ENCODE assay signal across 26 cellular contexts in the genomic region with DNA sequence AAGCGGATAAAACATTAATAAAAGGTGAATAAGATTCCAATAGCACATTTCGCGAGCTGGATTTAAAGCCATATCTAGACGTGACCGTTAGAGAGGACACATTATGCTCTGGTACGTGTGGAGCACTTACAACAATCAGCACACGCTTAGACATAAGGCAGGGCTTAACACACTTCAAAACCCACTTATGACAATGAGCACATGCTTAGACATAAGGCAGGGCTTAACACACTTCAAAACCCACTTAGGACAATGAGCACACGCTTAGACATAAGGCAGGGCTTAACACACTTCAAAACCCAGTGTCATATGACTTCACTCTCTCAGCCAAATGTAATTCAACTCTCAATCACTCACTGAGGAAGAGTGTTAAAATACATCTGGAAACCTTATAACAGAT. TPM values are rescaled to one million over a fixed set of nuclear protein-coding genes. Genes with fewer than 3 reads are reported as not detected.
DNase-seq lines count a peak whose midpoint lies in the region; FAIRE-seq and TF ChIP-seq lines count a peak whose summit lies in the region.
"Had no signal": no experiment of that assay in that cellular context is flagged by ENCODE, and none has a peak within 500 bp of the region (broad histone marks: within the 10 kb centered on the region; RNA-seq: fewer than 3 reads in every experiment).

No MANE protein-coding gene starts in this region.

- no peaks in the 10 kb centered on the region for H3K4me1 Mint-ChIP-seq in activated T-helper 2 cell treated with anti-CD3 and anti-CD28 coated beads, Interferon-gamma antibody, Interleukin-2, Interleukin-4, amounts not matched to agents 10 μg/mL and 5 μg/mL and 100 μg/mL, durations not matched to agents 14 hours and 24 hours and 36 hours (ENCODE audit: low read depth)
- H3K4me1 Mint-ChIP-seq: activated CD4-positive, alpha-beta T cell treated with anti-CD3 and anti-CD28 coated beads, Interleukin-2, amount 10 ng/mL, durations not matched to agents 24 days and 14 days; activated naive CD8-positive, alpha-beta T cell treated with anti-CD3 and anti-CD28 coated beads, Interleukin-2, amount 50 U/mL, for 24 hours; immature natural killer cell; stimulated activated effector memory CD8-positive, alpha-beta T cell treated with anti-CD3 and anti-CD28 coated beads, Interleukin-12 subunit alpha, Interleukin-12 subunit beta, amount 100 ng/mL, for 72 hours had no signal

- H3K27ac Mint-ChIP-seq in activated T-helper 2 cell treated with anti-CD3 and anti-CD28 coated beads, Interferon-gamma antibody, Interleukin-2, Interleukin-4, amounts not matched to agents 10 μg/mL and 5 μg/mL and 100 μg/mL, durations not matched to agents 14 hours and 24 hours and 36 hours, result no peak overlapping the region
- H3K27ac Mint-ChIP-seq: activated CD4-positive, alpha-beta T cell treated with anti-CD3 and anti-CD28 coated beads, Interleukin-2, amount 10 ng/mL, durations not matched to agents 24 days and 14 days; activated naive CD8-positive, alpha-beta T cell treated with anti-CD3 and anti-CD28 coated beads, Interleukin-2, amount 50 U/mL, for 24 hours; immature natural killer cell; nephron progenitor cell; stimulated activated effector memory CD8-positive, alpha-beta T cell treated with anti-CD3 and anti-CD28 coated beads, Interleukin-12 subunit alpha, Interleukin-12 subunit beta, amount 100 ng/mL, for 72 hours had no signal

- H3K36me3 Mint-ChIP-seq in activated T-helper 2 cell treated with anti-CD3 and anti-CD28 coated beads, Interferon-gamma antibody, Interleukin-2, Interleukin-4, amounts not matched to agents 10 μg/mL and 5 μg/mL and 100 μg/mL, durations not matched to agents 14 hours and 24 hours and 36 hours (ENCODE audit: low read depth), result no peaks in the 10 kb centered on the region
- H3K36me3 Mint-ChIP-seq: immature natural killer cell; stimulated activated effector memory CD8-positive, alpha-beta T cell treated with anti-CD3 and anti-CD28 coated beads, Interleukin-12 subunit alpha, Interleukin-12 subunit beta, amount 100 ng/mL, for 72 hours had no signal

- no peak overlapping the region for H3K4me3 Mint-ChIP-seq in activated T-helper 2 cell treated with anti-CD3 and anti-CD28 coated beads, Interferon-gamma antibody, Interleukin-2, Interleukin-4, amounts not matched to agents 10 μg/mL and 5 μg/mL and 100 μg/mL, durations not matched to agents 14 hours and 24 hours and 36 hours (ENCODE audit: low read depth)
- H3K4me3 Mint-ChIP-seq: activated CD4-positive, alpha-beta T cell treated with anti-CD3 and anti-CD28 coated beads, Interleukin-2, amount 10 ng/mL, durations not matched to agents 24 days and 14 days; activated naive CD8-positive, alpha-beta T cell treated with anti-CD3 and anti-CD28 coated beads, Interleukin-2, amount 50 U/mL, for 24 hours; immature natural killer cell; nephron progenitor cell; stimulated activated effector memory CD8-positive, alpha-beta T cell treated with anti-CD3 and anti-CD28 coated beads, Interleukin-12 subunit alpha, Interleukin-12 subunit beta, amount 100 ng/mL, for 72 hours had no signal

- DNase-seq in D341Med (ENCODE audit: low spot score), result peak; percentile 28
- DNase-seq in D721Med (ENCODE audit: insufficient read length, low spot score), result peak; percentile 6
- peak; percentile 96 for DNase-seq in NCI-H2107 treated with DMSO at 0.1 percent for 48 hours (lab: John Stamatoyannopoulos, UW; ENCODE audit: unreplicated experiment)
- peak; percentile 86 for DNase-seq in NCI-H82 (lab: John Stamatoyannopoulos, UW)
- no peak for DNase-seq in activated T-helper 2 cell treated with anti-CD3 and anti-CD28 coated beads, Interferon-gamma antibody, Interleukin-2, Interleukin-4, amounts not matched to agents 10 μg/mL and 5 μg/mL and 100 μg/mL, durations not matched to agents 14 hours and 24 hours and 36 hours (ENCODE audit: low spot score)
- DNase-seq in activated CD4-positive, alpha-beta T cell treated with anti-CD3 and anti-CD28 coated beads for 48 hours, result no peak
- no peak for DNase-seq in HUDEP-2 (lab: John Stamatoyannopoulos, UW; ENCODE audit: unreplicated experiment in 76 of 76)
- DNase-seq: activated CD4-positive, alpha-beta T cell treated with anti-CD3 and anti-CD28 coated beads, Interleukin-2, amount 10 ng/mL, durations not matched to agents 24 days and 14 days; activated naive CD4-positive, alpha-beta T cell; activated naive CD8-positive, alpha-beta T cell treated with anti-CD3 and anti-CD28 coated beads, Interleukin-2, amount 50 U/mL, for 24 hours; caudate nucleus; effector CD8-positive, alpha-beta T cell; immature natural killer cell; mesenchymal stem cell; MG63; NCI-H526 treated with DMSO at 0.1 percent for 48 hours; nephron progenitor cell; SJCRH30; SW 1271; transverse colon had no signal

- peaks cover 4% of the 10 kb centered on the region for H3K9me3 Mint-ChIP-seq in activated T-helper 2 cell treated with anti-CD3 and anti-CD28 coated beads, Interferon-gamma antibody, Interleukin-2, Interleukin-4, amounts not matched to agents 10 μg/mL and 5 μg/mL and 100 μg/mL, durations not matched to agents 14 hours and 24 hours and 36 hours
- H3K9me3 Mint-ChIP-seq: activated CD4-positive, alpha-beta T cell treated with anti-CD3 and anti-CD28 coated beads, Interleukin-2, amount 10 ng/mL, durations not matched to agents 24 days and 14 days had no signal

- H3K27me3 Mint-ChIP-seq in activated T-helper 2 cell treated with anti-CD3 and anti-CD28 coated beads, Interferon-gamma antibody, Interleukin-2, Interleukin-4, amounts not matched to agents 10 μg/mL and 5 μg/mL and 100 μg/mL, durations not matched to agents 14 hours and 24 hours and 36 hours (ENCODE audit: low read depth), result peaks cover 17% of the 10 kb centered on the region

- intact Hi-C loops in activated T-helper 2 cell treated with anti-CD3 and anti-CD28 coated beads, Interferon-gamma antibody, Interleukin-2, Interleukin-4, amounts not matched to agents 10 μg/mL and 5 μg/mL and 100 μg/mL, durations not matched to agents 14 hours and 24 hours and 36 hours (cut with micrococcal nuclease), result no loop called here

- no peak for TF ChIP-seq CTCF in D721Med (IDR thresholded peaks at IDR 0.05; ENCODE audit: insufficient read depth, missing control alignments)

- FAIRE-seq in D721Med (lab: Jason Lieb, UNC), result peak; percentile 35
- FAIRE-seq: astrocyte, RCC 7860 had no signal

RNA-seq across cellular contexts. Expression of gene PLD4, which starts 11.3 kb away (rescaled TPM):
- 0.16 and 0.23 TPM in 2 replicates for total RNA-seq in activated T-helper 2 cell treated with anti-CD3 and anti-CD28 coated beads, Interferon-gamma antibody, Interleukin-2, Interleukin-4, amounts not matched to agents 10 μg/mL and 5 μg/mL and 100 μg/mL, durations not matched to agents 14 hours and 24 hours and 36 hours
- total RNA-seq: activated CD8-positive, alpha-beta memory T cell treated with anti-CD3 and anti-CD28 coated beads for 36 hours; Daoy; osteoblast; SJCRH30 had no signal

RNA-seq across cellular contexts. Expression of gene CEP170B, which starts 48.3 kb away (rescaled TPM):
- total RNA-seq in activated T-helper 2 cell treated with anti-CD3 and anti-CD28 coated beads, Interferon-gamma antibody, Interleukin-2, Interleukin-4, amounts not matched to agents 10 μg/mL and 5 μg/mL and 100 μg/mL, durations not matched to agents 14 hours and 24 hours and 36 hours, result 8.5 TPM in 2 replicates

Comparison
In these comparisons a context has a peak if more than half of its experiments do, and no peak if none do; other contexts are left out.
1. DNase-seq: peak in D341Med (single experiment), D721Med (single experiment), NCI-H2107 treated with DMSO at 0.1 percent for 48 hours (single experiment) and NCI-H82 (single experiment); none in activated T-helper 2 cell treated with anti-CD3 and anti-CD28 coated beads, Interferon-gamma antibody, Interleukin-2, Interleukin-4, amounts not matched to agents 10 μg/mL and 5 μg/mL and 100 μg/mL, durations not matched to agents 14 hours and 24 hours and 36 hours (single experiment), activated CD4-positive, alpha-beta T cell treated with anti-CD3 and anti-CD28 coated beads for 48 hours (single experiment) and HUDEP-2 (0 of 76).